Comparison of ENCODE assay signal across 19 cellular contexts in the genomic region with DNA sequence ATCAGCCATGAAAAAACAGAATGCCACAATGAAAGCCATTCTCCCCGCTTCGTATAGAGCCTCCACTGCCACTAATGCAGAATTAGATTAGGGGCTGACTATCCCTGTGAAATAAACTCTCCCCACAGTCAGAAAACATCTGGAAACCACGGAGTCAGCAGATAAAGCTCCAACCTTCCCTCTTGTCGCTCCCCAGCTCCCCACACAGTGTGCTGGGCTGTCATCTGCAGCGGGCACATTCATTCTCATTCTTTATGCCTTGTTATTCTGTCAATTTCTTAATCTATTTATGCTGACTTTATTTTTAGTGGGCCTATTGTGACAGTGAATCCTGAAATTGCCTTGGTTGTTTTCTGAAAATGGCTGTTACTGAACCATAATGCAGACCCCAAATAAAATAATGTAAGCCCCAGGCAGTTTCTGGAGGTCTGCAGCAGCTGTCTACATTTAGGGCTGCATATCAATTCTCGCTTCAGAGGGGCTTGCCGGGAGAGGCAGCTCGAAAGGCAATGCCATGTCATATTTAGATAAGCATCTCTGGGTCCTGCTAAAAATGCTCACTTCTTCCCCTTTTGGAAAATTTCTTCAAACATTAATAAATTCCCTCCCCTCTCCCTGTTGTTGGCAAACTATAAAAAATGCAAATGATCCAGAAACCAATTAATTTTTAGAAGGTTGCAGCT.
DNase-seq lines count a peak whose midpoint lies in the region; ATAC-seq and TF ChIP-seq lines count a peak whose summit lies in the region.
"Had no signal": no experiment of that assay in that cellular context is flagged by ENCODE, and none has a peak within 500 bp of the region (broad histone marks: within the 10 kb centered on the region; RNA-seq: fewer than 3 reads in every experiment).

No MANE protein-coding gene starts in this region.

- H3K27ac Mint-ChIP-seq in brain, result peak overlapping the region; percentile 1 to 88 (median 74)
- H3K27ac Mint-ChIP-seq: CD4-positive, alpha-beta memory T cell; GM23338; H9 had no signal

- H3K4me3 Mint-ChIP-seq in brain, result peak overlapping the region in 1 of 5 experiments; percentile 12
- H3K4me3 Mint-ChIP-seq: CD4-positive, alpha-beta memory T cell; GM23338; H9 had no signal

- ATAC-seq in left cardiac atrium (no peak), HG02759 (IDR thresholded peaks at IDR 0.05; ENCODE audit: unreplicated experiment) (no peak)
- ATAC-seq: A549, GM23338, HCT116 had no signal

- TF ChIP-seq CTCF in right atrium auricular region (IDR thresholded peaks at IDR 0.05) (no peak), SK-N-SH (IDR thresholded peaks at IDR 0.05) (no peak), brain (conservative IDR thresholded peaks at IDR 0.05) (no peak)

- H3K36me3 Mint-ChIP-seq in brain, result no peaks in the 10 kb centered on the region
- H3K36me3 Mint-ChIP-seq: CD4-positive, alpha-beta memory T cell had no signal

- peaks cover 12 to 27% (median 15%) of the 10 kb centered on the region in 5 experiments for H3K9me3 Mint-ChIP-seq in brain

- peaks cover 0 to 6% of the 10 kb centered on the region in 2 donors for H3K4me1 ChIP-seq in right atrium auricular region
- H3K4me1 ChIP-seq in SK-N-SH (ENCODE audit: control insufficient read depth in 1 of 2, insufficient read depth in 2 of 2, low read depth in 1 of 2, low read length in 1 of 2), result peaks cover 0 to 33% of the 10 kb centered on the region in 2 experiments; a peak in 2 of 4 replicates
- H3K4me1 ChIP-seq: A549, Caco-2 had no signal

- H3K4me3 ChIP-seq in right atrium auricular region, result no peak overlapping the region
- no peak overlapping the region for H3K4me3 ChIP-seq in SK-N-SH (ENCODE audit: low read depth in 2 of 2, low read length in 1 of 2)
- H3K4me3 ChIP-seq: A549, GM23338 had no signal

- no peak overlapping the region for H3K4me2 ChIP-seq in SK-N-SH
- H3K4me2 ChIP-seq: A549, GM23338 had no signal

- H3K36me3 ChIP-seq in right atrium auricular region, result no peaks in the 10 kb centered on the region
- no peaks in the 10 kb centered on the region for H3K36me3 ChIP-seq in SK-N-SH (replicated peaks in 1 of 2; ENCODE audit: control insufficient read depth in 1 of 2, insufficient read depth in 2 of 2, low read length in 1 of 2)

- CTCF ChIA-PET in SK-N-SH (lab: Yijun Ruan, JAX), result interaction anchor here (0.9 to 1.9 kb wide), 3 partner anchors 23 to 218 kb away, joined by 3 to 11 read pairs (median 3); no protein-coding TSS in a partner anchor

- POLR2A ChIA-PET in SK-N-SH (lab: Yijun Ruan, JAX), result interaction anchor here (0.9 kb wide), 1 partner anchor 11 kb away, joined by 3 read pairs; no protein-coding TSS in a partner anchor

- H3K27ac ChIP-seq in right atrium auricular region, result no peak overlapping the region
- H3K27ac ChIP-seq in SK-N-SH (ENCODE audit: low read depth in 2 of 2, low read length in 1 of 2), result peak overlapping the region in 1 of 2 experiments; percentile 92; a peak in 2 of 4 replicates
- H3K27ac ChIP-seq: A549 had no signal

- H3K27me3 Mint-ChIP-seq in brain, result peaks cover 4% of the 10 kb centered on the region

- peak in 1 of 2 experiments; percentile 62; a peak in 1 of 4 replicates for TF ChIP-seq EP300 in SK-N-SH (IDR thresholded peaks at IDR 0.05; ENCODE audit: borderline replicate concordance in 1 of 2, low read depth in 1 of 2, low read length in 1 of 2)

- TF ChIP-seq RAD21 in SK-N-SH (IDR thresholded peaks at IDR 0.05; ENCODE audit: low read length), result 0 out of 2 replicates have a peak, but pooled peaks have one; percentile 1

- no peaks in the 10 kb centered on the region for H3K79me2 ChIP-seq in SK-N-SH (ENCODE audit: insufficient read depth)

- no peaks in the 10 kb centered on the region for H3F3A ChIP-seq in SK-N-SH (replicated peaks; ENCODE audit: insufficient read depth)

- no peaks in the 10 kb centered on the region for H3K9me3 ChIP-seq in right atrium auricular region
- H3K9me3 ChIP-seq in SK-N-SH, result no peaks in the 10 kb centered on the region
- H3K9me3 ChIP-seq: A549, Caco-2 had no signal

- DNase-seq in left cardiac atrium (peak; percentile 4), right atrium auricular region (ENCODE audit: low spot score) (no peak), SK-N-SH (peak; percentile 82), mesenteric fat pad (ENCODE audit: low spot score) (no peak), NCI-H2081 treated with DMSO at 0.1 percent for 48 hours (lab: John Stamatoyannopoulos, UW) (no peak)
- DNase-seq: 8988T; ACHN; AML-193; C1 segment of cervical spinal cord; Caco-2; CD4-positive, alpha-beta memory T cell; DMS153; DND-41; H9 had no signal

- intact Hi-C loops in left cardiac atrium (cut with DNase I), result no loop called here

- no peaks in the 10 kb centered on the region for H3K9me2 ChIP-seq in SK-N-SH

- H3K27me3 ChIP-seq in right atrium auricular region (no peaks in the 10 kb centered on the region), SK-N-SH (ENCODE audit: insufficient read depth) (no peaks in the 10 kb centered on the region; the same call in 1 of the 2 replicates)

- no peak overlapping the region for H2AFZ ChIP-seq in SK-N-SH (ENCODE audit: low read depth)
- H2AFZ ChIP-seq: GM23338 had no signal

- 32% methylated on average over 8 of the region's 8 CpGs for WGBS in SK-N-SH (ENCODE audit: low lambda C conversion rate)

- H4K20me1 ChIP-seq in SK-N-SH (ENCODE audit: insufficient read depth), result no peaks in the 10 kb centered on the region

- H3K4me1 Mint-ChIP-seq in brain, result peaks cover 45% of the 10 kb centered on the region
- H3K4me1 Mint-ChIP-seq: GM23338 had no signal

- no peak overlapping the region for H3K9ac ChIP-seq in SK-N-SH

TF ChIP-seq in SK-N-SH, 30 proteins besides CTCF, POLR2A, EP300 and RAD21 (continues in another document):
- TF ChIP-seq NFIC (IDR thresholded peaks at IDR 0.05; ENCODE audit: borderline replicate concordance) (no peak), MXI1 (IDR thresholded peaks at IDR 0.05; ENCODE audit: low read depth, low read length) (peak; percentile 82; the same call in 1 of the 2 replicates), RFX5 (IDR thresholded peaks at IDR 0.05; ENCODE audit: low read length) (no peak), RCOR1 (IDR thresholded peaks at IDR 0.05; ENCODE audit: low read length) (0 out of 2 replicates have a peak, but pooled peaks have one; percentile 10), GATA2 (CRISPR knock-in tag; IDR thresholded peaks at IDR 0.05) (peak; percentile 74), EZH2phosphoT487 (IDR thresholded peaks at IDR 0.05; ENCODE audit: borderline replicate concordance, low read depth) (no peak), FOXJ3 (CRISPR knock-in tag; IDR thresholded peaks at IDR 0.05) (peak; percentile 67), RXRA (IDR thresholded peaks at IDR 0.05; ENCODE audit: borderline replicate concordance, low read depth) (no peak), CHD2 (IDR thresholded peaks at IDR 0.05; ENCODE audit: low read length, partially characterized antibody) (peak; percentile 49), MEF2A (IDR thresholded peaks at IDR 0.05; ENCODE audit: borderline replicate concordance, low read depth) (no peak)
- TF ChIP-seq, protein P1, sequence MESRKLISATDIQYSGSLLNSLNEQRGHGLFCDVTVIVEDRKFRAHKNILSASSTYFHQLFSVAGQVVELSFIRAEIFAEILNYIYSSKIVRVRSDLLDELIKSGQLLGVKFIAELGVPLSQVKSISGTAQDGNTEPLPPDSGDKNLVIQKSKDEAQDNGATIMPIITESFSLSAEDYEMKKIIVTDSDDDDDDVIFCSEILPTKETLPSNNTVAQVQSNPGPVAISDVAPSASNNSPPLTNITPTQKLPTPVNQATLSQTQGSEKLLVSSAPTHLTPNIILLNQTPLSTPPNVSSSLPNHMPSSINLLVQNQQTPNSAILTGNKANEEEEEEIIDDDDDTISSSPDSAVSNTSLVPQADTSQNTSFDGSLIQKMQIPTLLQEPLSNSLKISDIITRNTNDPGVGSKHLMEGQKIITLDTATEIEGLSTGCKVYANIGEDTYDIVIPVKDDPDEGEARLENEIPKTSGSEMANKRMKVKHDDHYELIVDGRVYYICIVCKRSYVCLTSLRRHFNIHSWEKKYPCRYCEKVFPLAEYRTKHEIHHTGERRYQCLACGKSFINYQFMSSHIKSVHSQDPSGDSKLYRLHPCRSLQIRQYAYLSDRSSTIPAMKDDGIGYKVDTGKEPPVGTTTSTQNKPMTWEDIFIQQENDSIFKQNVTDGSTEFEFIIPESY (IDR thresholded peaks at IDR 0.05; ENCODE audit: borderline replicate concordance, low read depth), result no peak
- TF ChIP-seq, protein P2, sequence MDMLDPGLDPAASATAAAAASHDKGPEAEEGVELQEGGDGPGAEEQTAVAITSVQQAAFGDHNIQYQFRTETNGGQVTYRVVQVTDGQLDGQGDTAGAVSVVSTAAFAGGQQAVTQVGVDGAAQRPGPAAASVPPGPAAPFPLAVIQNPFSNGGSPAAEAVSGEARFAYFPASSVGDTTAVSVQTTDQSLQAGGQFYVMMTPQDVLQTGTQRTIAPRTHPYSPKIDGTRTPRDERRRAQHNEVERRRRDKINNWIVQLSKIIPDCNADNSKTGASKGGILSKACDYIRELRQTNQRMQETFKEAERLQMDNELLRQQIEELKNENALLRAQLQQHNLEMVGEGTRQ (IDR thresholded peaks at IDR 0.05; ENCODE audit: borderline replicate concordance, low read depth, low read length), result no peak
- TF ChIP-seq, protein P3, sequence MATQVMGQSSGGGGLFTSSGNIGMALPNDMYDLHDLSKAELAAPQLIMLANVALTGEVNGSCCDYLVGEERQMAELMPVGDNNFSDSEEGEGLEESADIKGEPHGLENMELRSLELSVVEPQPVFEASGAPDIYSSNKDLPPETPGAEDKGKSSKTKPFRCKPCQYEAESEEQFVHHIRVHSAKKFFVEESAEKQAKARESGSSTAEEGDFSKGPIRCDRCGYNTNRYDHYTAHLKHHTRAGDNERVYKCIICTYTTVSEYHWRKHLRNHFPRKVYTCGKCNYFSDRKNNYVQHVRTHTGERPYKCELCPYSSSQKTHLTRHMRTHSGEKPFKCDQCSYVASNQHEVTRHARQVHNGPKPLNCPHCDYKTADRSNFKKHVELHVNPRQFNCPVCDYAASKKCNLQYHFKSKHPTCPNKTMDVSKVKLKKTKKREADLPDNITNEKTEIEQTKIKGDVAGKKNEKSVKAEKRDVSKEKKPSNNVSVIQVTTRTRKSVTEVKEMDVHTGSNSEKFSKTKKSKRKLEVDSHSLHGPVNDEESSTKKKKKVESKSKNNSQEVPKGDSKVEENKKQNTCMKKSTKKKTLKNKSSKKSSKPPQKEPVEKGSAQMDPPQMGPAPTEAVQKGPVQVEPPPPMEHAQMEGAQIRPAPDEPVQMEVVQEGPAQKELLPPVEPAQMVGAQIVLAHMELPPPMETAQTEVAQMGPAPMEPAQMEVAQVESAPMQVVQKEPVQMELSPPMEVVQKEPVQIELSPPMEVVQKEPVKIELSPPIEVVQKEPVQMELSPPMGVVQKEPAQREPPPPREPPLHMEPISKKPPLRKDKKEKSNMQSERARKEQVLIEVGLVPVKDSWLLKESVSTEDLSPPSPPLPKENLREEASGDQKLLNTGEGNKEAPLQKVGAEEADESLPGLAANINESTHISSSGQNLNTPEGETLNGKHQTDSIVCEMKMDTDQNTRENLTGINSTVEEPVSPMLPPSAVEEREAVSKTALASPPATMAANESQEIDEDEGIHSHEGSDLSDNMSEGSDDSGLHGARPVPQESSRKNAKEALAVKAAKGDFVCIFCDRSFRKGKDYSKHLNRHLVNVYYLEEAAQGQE (IDR thresholded peaks at IDR 0.05; ENCODE audit: low read depth, low read length), result no peak

Comparison
In these comparisons a context has a peak if more than half of its experiments do, and no peak if none do; other contexts are left out.
1. DNase-seq: peak in left cardiac atrium (single experiment) and SK-N-SH (single experiment); none in right atrium auricular region (single experiment), mesenteric fat pad (single experiment) and NCI-H2081 treated with DMSO at 0.1 percent for 48 hours (single experiment).